ENCODE assay signal across 8 cellular contexts in the genomic region with DNA sequence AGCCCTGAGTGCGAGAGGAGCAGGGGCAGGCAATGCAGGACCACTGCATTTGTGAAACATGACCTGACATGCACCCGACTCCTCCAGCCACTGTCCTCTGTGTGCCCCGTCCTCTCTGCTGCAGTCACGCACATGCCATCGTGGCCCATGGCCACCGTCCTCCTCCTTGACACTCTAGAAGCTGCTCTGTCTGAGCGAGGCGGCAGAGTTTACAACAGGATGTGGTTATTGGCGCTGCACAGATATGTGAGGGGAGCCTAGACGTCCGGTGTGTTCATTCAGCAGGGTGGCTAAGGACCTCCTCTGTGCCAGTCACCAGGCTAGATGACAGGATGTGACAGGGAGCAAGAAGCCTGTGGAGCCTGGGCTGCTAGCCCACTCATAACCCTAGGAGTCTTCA.
DNase-seq lines count a peak whose midpoint lies in the region; ATAC-seq and TF ChIP-seq lines count a peak whose summit lies in the region.

No MANE protein-coding gene starts in this region.

- intact Hi-C loops in Right ventricle myocardium superior (cut with DNase I) (no loop called here), cardiac septum (cut with DNase I) (no loop called here), ovary (cut with DNase I) (no loop called here)

- ATAC-seq in Right ventricle myocardium superior (ENCODE audit: poor library complexity) (peak; percentile 45), HG03175 (IDR thresholded peaks at IDR 0.05; ENCODE audit: unreplicated experiment) (peak; percentile 99), WTC11 (no peak)

- no peaks in the 10 kb centered on the region for H3K27me3 Mint-ChIP-seq in WTC11 (ENCODE audit: low read depth)

- no peak overlapping the region for H3K27ac ChIP-seq in substantia nigra (ENCODE audit: low read depth, low read length, poor library complexity, severe bottlenecking)
- no peak overlapping the region for H3K27ac ChIP-seq in ovary

- H3K9me3 Mint-ChIP-seq in WTC11 = peaks cover 14% of the 10 kb centered on the region

- no peaks in the 10 kb centered on the region for H3K36me3 Mint-ChIP-seq in WTC11

- H3K4me1 Mint-ChIP-seq in WTC11 = peaks cover 39% of the 10 kb centered on the region

- no peak for TF ChIP-seq POLR2A in ovary (IDR thresholded peaks at IDR 0.05)

- CTCF ChIA-PET in WTC11 (lab: Charles Lee) = no interaction called here

- H3K27me3 ChIP-seq in ovary = no peaks in the 10 kb centered on the region

- TF ChIP-seq CTCF in WTC11 (IDR thresholded peaks at IDR 0.05) (no peak), choroid plexus epithelial cell (conservative IDR thresholded peaks at IDR 0.05; ENCODE audit: low read depth, low read length) (no peak), ovary (IDR thresholded peaks at IDR 0.05) (no peak)

- TF ChIP-seq EP300 in ovary (IDR thresholded peaks at IDR 0.05) = no peak

- no peak for DNase-seq in Right ventricle myocardium superior
- DNase-seq in cardiac septum (ENCODE audit: low spot score) = no peak
- DNase-seq in WTC11 (ENCODE audit: low spot score) = no peak
- peak; percentile 47 for DNase-seq in choroid plexus epithelial cell (ENCODE audit: low read depth)
- DNase-seq in stimulated activated CD4-positive, alpha-beta T cell treated with anti-CD3 and anti-CD28 coated beads, Interleukin-2, amount 100 ng/mL, for 24 hours = peak; percentile 72 to 73
- no peak for DNase-seq in substantia nigra (lab: John Stamatoyannopoulos, UW)
- DNase-seq in ovary = no peak

- H3K4me3 Mint-ChIP-seq in WTC11 = no peak overlapping the region

- H3K4me1 ChIP-seq in ovary (ENCODE audit: insufficient read depth) = no peaks in the 10 kb centered on the region

- 89 to 91% (median 89%) methylated on average over 11 of the region's 11 CpGs for WGBS in ovary, 3 donors

- H3K36me3 ChIP-seq in ovary = no peaks in the 10 kb centered on the region

- POLR2A ChIA-PET in WTC11 (lab: Charles Lee) = no interaction called here

- H3K9me3 ChIP-seq in ovary = no peaks in the 10 kb centered on the region

- peak overlapping the region; percentile 40 for H3K27ac Mint-ChIP-seq in WTC11

- H3K4me3 ChIP-seq in choroid plexus epithelial cell (ENCODE audit: low read depth, low read length) = no peak overlapping the region
- H3K4me3 ChIP-seq in ovary = no peak overlapping the region

TF ChIP-seq in WTC11, 78 proteins besides CTCF, POLR2A, EP300 and RAD21:
- TF ChIP-seq KAT7 (CRISPR knock-in tag; IDR thresholded peaks at IDR 0.05; ENCODE audit: borderline replicate concordance) = no peak

Comparison
In these comparisons a context has a peak if more than half of its experiments do, and no peak if none do; other contexts are left out.
1. DNase-seq: peak in choroid plexus epithelial cell (single experiment) and stimulated activated CD4-positive, alpha-beta T cell treated with anti-CD3 and anti-CD28 coated beads, Interleukin-2, amount 100 ng/mL, for 24 hours (2 of 2); none in Right ventricle myocardium superior (single experiment), cardiac septum (single experiment), WTC11 (single experiment), substantia nigra (0 of 49) and ovary (0 of 5).